3 cellular contexts compared by ENCODE assay signal in the genomic region with DNA sequence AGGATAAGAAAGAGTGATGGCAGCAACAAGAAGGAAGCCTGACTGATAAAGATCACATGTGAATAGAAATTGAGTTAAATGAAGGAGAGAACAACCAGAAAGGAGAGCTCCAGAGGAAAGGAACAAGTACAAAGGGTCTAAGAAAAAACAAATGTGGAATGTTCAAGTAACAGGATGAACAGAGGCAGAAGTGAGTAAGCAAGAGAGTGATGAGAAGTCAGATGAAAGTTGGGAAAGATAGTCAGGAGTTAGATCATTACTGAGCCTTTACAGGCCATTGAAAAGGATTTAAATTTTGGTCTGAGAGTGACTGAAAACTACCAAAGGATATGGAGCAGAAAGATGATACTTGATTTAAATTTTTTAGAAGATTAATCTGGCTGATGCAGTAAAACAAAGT.
TF ChIP-seq lines count a peak whose summit lies in the region.

No MANE protein-coding gene starts in this region.

TF ChIP-seq in SK-N-SH treated with all-trans-retinoic acid at 6 μM for 48 hours, 23 proteins besides CTCF, POLR2A, EP300 and RAD21:
- TF ChIP-seq RARB (CRISPR knock-in tag; IDR thresholded peaks at IDR 0.05): no peak
- no peak for TF ChIP-seq ZNF70 (CRISPR knock-in tag; IDR thresholded peaks at IDR 0.05)
- TF ChIP-seq ZNF8 (CRISPR knock-in tag; IDR thresholded peaks at IDR 0.05): no peak
- TF ChIP-seq ARNTL (CRISPR knock-in tag; IDR thresholded peaks at IDR 0.05; ENCODE audit: borderline replicate concordance, low read depth): no peak
- TF ChIP-seq ISL1 (CRISPR knock-in tag; IDR thresholded peaks at IDR 0.05): peak; percentile 83
- no peak for TF ChIP-seq TCF4 (CRISPR knock-in tag; IDR thresholded peaks at IDR 0.05; ENCODE audit: borderline replicate concordance)
TF ChIP-seq in SK-N-SH treated with all-trans-retinoic acid at 6 μM for 48 hours: peak in this region for 1.

TF ChIP-seq in SK-N-SH, 30 proteins besides CTCF, POLR2A, EP300 and RAD21:
- TF ChIP-seq RXRA (IDR thresholded peaks at IDR 0.05; ENCODE audit: borderline replicate concordance, low read depth) (no peak), TCF12 (IDR thresholded peaks at IDR 0.05) (no peak), MXI1 (IDR thresholded peaks at IDR 0.05; ENCODE audit: low read depth, low read length) (no peak), GATA2 (CRISPR knock-in tag; IDR thresholded peaks at IDR 0.05) (no peak), SMC3 (IDR thresholded peaks at IDR 0.05; ENCODE audit: low read depth, low read length) (no peak), FOXM1 (IDR thresholded peaks at IDR 0.05; ENCODE audit: low read depth) (no peak), CHD2 (IDR thresholded peaks at IDR 0.05; ENCODE audit: low read length, partially characterized antibody) (no peak), RFX5 (IDR thresholded peaks at IDR 0.05; ENCODE audit: low read length) (no peak), SIN3A (IDR thresholded peaks at IDR 0.05; ENCODE audit: borderline replicate concordance, low read depth, low read length) (no peak), TAF1 (IDR thresholded peaks at IDR 0.05; ENCODE audit: borderline replicate concordance, low read depth, low read length) (no peak), JUND (IDR thresholded peaks at IDR 0.05) (no peak), YY1 (IDR thresholded peaks at IDR 0.05; ENCODE audit: low read depth) (no peak), MEF2A (IDR thresholded peaks at IDR 0.05; ENCODE audit: borderline replicate concordance, low read depth) (no peak)
- TF ChIP-seq, protein P1, sequence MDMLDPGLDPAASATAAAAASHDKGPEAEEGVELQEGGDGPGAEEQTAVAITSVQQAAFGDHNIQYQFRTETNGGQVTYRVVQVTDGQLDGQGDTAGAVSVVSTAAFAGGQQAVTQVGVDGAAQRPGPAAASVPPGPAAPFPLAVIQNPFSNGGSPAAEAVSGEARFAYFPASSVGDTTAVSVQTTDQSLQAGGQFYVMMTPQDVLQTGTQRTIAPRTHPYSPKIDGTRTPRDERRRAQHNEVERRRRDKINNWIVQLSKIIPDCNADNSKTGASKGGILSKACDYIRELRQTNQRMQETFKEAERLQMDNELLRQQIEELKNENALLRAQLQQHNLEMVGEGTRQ (IDR thresholded peaks at IDR 0.05; ENCODE audit: borderline replicate concordance, low read depth, low read length): no peak
- TF ChIP-seq, protein P2, sequence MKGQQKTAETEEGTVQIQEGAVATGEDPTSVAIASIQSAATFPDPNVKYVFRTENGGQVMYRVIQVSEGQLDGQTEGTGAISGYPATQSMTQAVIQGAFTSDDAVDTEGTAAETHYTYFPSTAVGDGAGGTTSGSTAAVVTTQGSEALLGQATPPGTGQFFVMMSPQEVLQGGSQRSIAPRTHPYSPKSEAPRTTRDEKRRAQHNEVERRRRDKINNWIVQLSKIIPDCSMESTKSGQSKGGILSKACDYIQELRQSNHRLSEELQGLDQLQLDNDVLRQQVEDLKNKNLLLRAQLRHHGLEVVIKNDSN (IDR thresholded peaks at IDR 0.05; ENCODE audit: borderline replicate concordance, low read depth): no peak
- TF ChIP-seq, protein P3, sequence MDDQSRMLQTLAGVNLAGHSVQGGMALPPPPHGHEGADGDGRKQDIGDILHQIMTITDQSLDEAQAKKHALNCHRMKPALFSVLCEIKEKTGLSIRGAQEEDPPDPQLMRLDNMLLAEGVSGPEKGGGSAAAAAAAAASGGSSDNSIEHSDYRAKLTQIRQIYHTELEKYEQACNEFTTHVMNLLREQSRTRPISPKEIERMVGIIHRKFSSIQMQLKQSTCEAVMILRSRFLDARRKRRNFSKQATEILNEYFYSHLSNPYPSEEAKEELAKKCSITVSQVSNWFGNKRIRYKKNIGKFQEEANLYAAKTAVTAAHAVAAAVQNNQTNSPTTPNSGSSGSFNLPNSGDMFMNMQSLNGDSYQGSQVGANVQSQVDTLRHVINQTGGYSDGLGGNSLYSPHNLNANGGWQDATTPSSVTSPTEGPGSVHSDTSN (IDR thresholded peaks at IDR 0.05): no peak

TF ChIP-seq in IMR-90, 13 proteins besides CTCF, POLR2A, EP300 and RAD21:
- TF ChIP-seq MXI1 (IDR thresholded peaks at IDR 0.05; ENCODE audit: borderline replicate concordance, low read depth, low read length) (no peak), BHLHE40 (IDR thresholded peaks at IDR 0.05; ENCODE audit: low read depth, low read length) (no peak), SMC3 (IDR thresholded peaks at IDR 0.05; ENCODE audit: low read depth, low read length) (no peak)
TF ChIP-seq in IMR-90: peak in this region for 0.
